ENCODE assay signal across 8 cellular contexts in genomic region chr17:1398028-1398427, GRCh38. TPM values are rescaled to one million over a fixed set of nuclear protein-coding genes. Genes with fewer than 3 reads are reported as not detected.
DNase-seq lines count a peak whose midpoint lies in the region; ATAC-seq and TF ChIP-seq lines count a peak whose summit lies in the region.

No MANE protein-coding gene starts in this region.

- H2AFZ ChIP-seq in Loucy (ENCODE audit: low read length) (no peak overlapping the region), neuron (ENCODE audit: low read depth, low read length) (no peak overlapping the region)

- peaks cover 69% of the 10 kb centered on the region for H3K79me2 ChIP-seq in Loucy (ENCODE audit: insufficient read depth, low read length)

- H3F3A ChIP-seq in Loucy (ENCODE audit: low read depth), result no peaks in the 10 kb centered on the region

- DNase-seq in CD4-positive, CD25-positive, alpha-beta regulatory T cell, result no peak
- no peak for DNase-seq in inferior parietal cortex (ENCODE audit: extremely low spot score)

- no peaks in the 10 kb centered on the region for H3K9me2 ChIP-seq in Loucy (replicated peaks; ENCODE audit: low read depth, low read length)

- TF ChIP-seq CTCF in Loucy (conservative IDR thresholded peaks at IDR 0.05; ENCODE audit: low read length), result no peak

- H3K27me3 Mint-ChIP-seq in CD4-positive, CD25-positive, alpha-beta regulatory T cell, result peaks cover 7% of the 10 kb centered on the region

- H3K27ac Mint-ChIP-seq in CD4-positive, CD25-positive, alpha-beta regulatory T cell, result peak overlapping the region in 2 of 3 donors; percentile 97 to 99

- H3K9ac ChIP-seq in Loucy (ENCODE audit: low read depth, low read length, poor library complexity, severe bottlenecking) (peak overlapping the region; percentile 94), duodenal mucosa (ENCODE audit: low read depth in 1 of 2, low read length in 2 of 2) (peak overlapping the region; percentile 88 to 94)

- H3K9me3 Mint-ChIP-seq in CD4-positive, CD25-positive, alpha-beta regulatory T cell, result no peaks in the 10 kb centered on the region

- peak overlapping the region; percentile 97 for H3K4me2 ChIP-seq in Loucy (ENCODE audit: low read depth, low read length, poor library complexity, severe bottlenecking)

- H4K20me1 ChIP-seq in Loucy (ENCODE audit: insufficient read depth, low read length, poor library complexity, severe bottlenecking), result peaks cover 63% of the 10 kb centered on the region

- peaks cover 21 to 64% (median 39%) of the 10 kb centered on the region in 4 donors for H3K4me1 Mint-ChIP-seq in CD4-positive, CD25-positive, alpha-beta regulatory T cell

- no peaks in the 10 kb centered on the region for H3K27me3 ChIP-seq in CD4-positive, CD25-positive, alpha-beta regulatory T cell (ENCODE audit: control insufficient read depth, insufficient read depth, low read length)
- H3K27me3 ChIP-seq in Loucy (ENCODE audit: insufficient read depth, low read length, poor library complexity, severe bottlenecking) (peaks cover 5% of the 10 kb centered on the region), duodenal mucosa (ENCODE audit: control insufficient read depth in 1 of 2, insufficient read depth in 2 of 2, low read length in 2 of 2) (no peaks in the 10 kb centered on the region), neuron (ENCODE audit: insufficient read depth, low read length) (no peaks in the 10 kb centered on the region)

- peaks cover 64% of the 10 kb centered on the region for H3K4me1 ChIP-seq in CD4-positive, CD25-positive, alpha-beta regulatory T cell (ENCODE audit: control insufficient read depth, insufficient read depth, low read length, poor library complexity, severe bottlenecking)
- H3K4me1 ChIP-seq in Loucy (ENCODE audit: insufficient read depth, low read length, poor library complexity, severe bottlenecking) (peaks cover 33% of the 10 kb centered on the region), duodenal mucosa (ENCODE audit: control insufficient read depth in 1 of 2, insufficient read depth in 2 of 2, low read length in 2 of 2) (peaks cover 21 to 28% of the 10 kb centered on the region in 2 donors), neuron (ENCODE audit: insufficient read depth, low read length) (peaks cover 19% of the 10 kb centered on the region)

- H3K9me3 ChIP-seq in CD4-positive, CD25-positive, alpha-beta regulatory T cell (ENCODE audit: control insufficient read depth in 2 of 2, low read length in 2 of 2), result no peaks in the 10 kb centered on the region
- H3K9me3 ChIP-seq in Loucy (ENCODE audit: insufficient read depth, low read depth, low read length), result no peaks in the 10 kb centered on the region
- no peaks in the 10 kb centered on the region for H3K9me3 ChIP-seq in duodenal mucosa (ENCODE audit: control insufficient read depth in 1 of 2, low read length in 2 of 2)
- peaks cover 3% of the 10 kb centered on the region for H3K9me3 ChIP-seq in neuron (ENCODE audit: low read length)

- H3K4me3 ChIP-seq in CD4-positive, CD25-positive, alpha-beta regulatory T cell (ENCODE audit: low read depth, low read length), result peak overlapping the region; percentile 87
- H3K4me3 ChIP-seq in Loucy (ENCODE audit: low read length, poor library complexity, severe bottlenecking) (peak overlapping the region; percentile 100), duodenal mucosa (ENCODE audit: low read depth in 1 of 2, low read length in 2 of 2) (peak overlapping the region; percentile 96 to 97), neuron (ENCODE audit: low read length) (peak overlapping the region; percentile 98)

- peak overlapping the region; percentile 92 for H3K27ac ChIP-seq in CD4-positive, CD25-positive, alpha-beta regulatory T cell (ENCODE audit: insufficient read depth, low read length, poor library complexity, severe bottlenecking)
- H3K27ac ChIP-seq in duodenal mucosa (ENCODE audit: low read depth, low read length), result no peak overlapping the region

- ATAC-seq in CD4-positive, CD25-positive, alpha-beta regulatory T cell (ENCODE audit: low read depth in 2 of 2), result no peak
- no peak for ATAC-seq in GM18873 (IDR thresholded peaks at IDR 0.05; ENCODE audit: low FRiP score, unreplicated experiment)
- no peak for ATAC-seq in HG03521 (IDR thresholded peaks at IDR 0.05; ENCODE audit: unreplicated experiment)
- no peak for ATAC-seq in GM19397 (IDR thresholded peaks at IDR 0.05; ENCODE audit: unreplicated experiment)

- H3K36me3 ChIP-seq in CD4-positive, CD25-positive, alpha-beta regulatory T cell (ENCODE audit: control insufficient read depth, insufficient read depth, low read length), result peaks cover 3% of the 10 kb centered on the region
- H3K36me3 ChIP-seq in Loucy (ENCODE audit: insufficient read depth, low read length) (no peaks in the 10 kb centered on the region), duodenal mucosa (ENCODE audit: control insufficient read depth in 1 of 2, insufficient read depth in 2 of 2, low read length in 2 of 2) (peaks cover 0 to 6% of the 10 kb centered on the region in 2 donors), neuron (ENCODE audit: insufficient read depth, low read length) (peaks cover 22% of the 10 kb centered on the region)

- H3K36me3 Mint-ChIP-seq in CD4-positive, CD25-positive, alpha-beta regulatory T cell, result peaks cover 24% of the 10 kb centered on the region

- peak overlapping the region; percentile 96 to 100 (median 100) for H3K4me3 Mint-ChIP-seq in CD4-positive, CD25-positive, alpha-beta regulatory T cell

RNA-seq across cellular contexts. Expression of gene YWHAE, which starts 2.0 kb away (rescaled TPM):
- total RNA-seq in CD4-positive, CD25-positive, alpha-beta regulatory T cell, result 136 TPM
- polyA plus RNA-seq in CD4-positive, CD25-positive, alpha-beta regulatory T cell, result 10 to 100 TPM; 68.6 to 92.5 (median 82.5) TPM

RNA-seq across cellular contexts. Expression of gene CRK, which starts 58.0 kb away (rescaled TPM):
- 18.2 TPM for total RNA-seq in CD4-positive, CD25-positive, alpha-beta regulatory T cell
- polyA plus RNA-seq in CD4-positive, CD25-positive, alpha-beta regulatory T cell, result 10 to 100 TPM; 15.3 to 33.0 (median 26.8) TPM
